Comparison of ENCODE assay signal across 8 cellular contexts in the genomic region with DNA sequence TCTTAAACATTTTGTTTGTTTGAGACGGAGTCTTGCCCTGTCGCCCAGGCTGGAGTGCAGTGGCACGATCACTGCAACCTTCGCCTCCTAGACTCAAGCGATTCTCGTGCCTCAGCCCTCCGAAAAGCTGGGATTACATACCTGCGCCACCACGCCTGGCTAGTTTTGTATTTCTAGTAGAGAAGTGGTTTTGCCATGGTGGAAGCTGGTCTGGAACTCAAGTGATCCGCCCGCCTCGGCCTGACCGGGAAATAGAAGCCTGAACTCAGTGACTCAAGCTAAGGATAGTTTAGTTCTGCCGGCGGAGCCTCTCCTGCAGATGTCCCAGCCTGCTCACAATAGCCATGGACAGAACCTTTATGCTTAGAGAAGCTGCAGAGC. TPM values are rescaled to one million over a fixed set of nuclear protein-coding genes. Genes with fewer than 3 reads are reported as not detected.
DNase-seq lines count a peak whose midpoint lies in the region; ATAC-seq and TF ChIP-seq lines count a peak whose summit lies in the region.

No MANE protein-coding gene starts in this region.

- H3K36me3 ChIP-seq in left ventricle myocardium inferior (peaks cover 25% of the 10 kb centered on the region), parathyroid adenoma (ENCODE audit: control insufficient read depth, insufficient read depth, low read length) (no peaks in the 10 kb centered on the region)

- DNase-seq in AG20443 (ENCODE audit: low spot score): peak; percentile 65
- DNase-seq in NCI-H82 (lab: John Stamatoyannopoulos, UW): peak; percentile 71
- peak; percentile 74 for DNase-seq in amniotic epithelial cell (ENCODE audit: low read depth)
- DNase-seq in left ventricle myocardium inferior: peak; percentile 30
- DNase-seq in NCI-H1930 (lab: John Stamatoyannopoulos, UW): no peak

- TF ChIP-seq CTCF in left ventricle myocardium inferior (IDR thresholded peaks at IDR 0.05; ENCODE audit: borderline replicate concordance) (no peak), parathyroid adenoma (IDR thresholded peaks at IDR 0.05) (no peak)

- intact Hi-C loops in left ventricle myocardium inferior (cut with micrococcal nuclease): no loop called here

- peak overlapping the region; percentile 25 for H3K9ac ChIP-seq in parathyroid adenoma

- no peaks in the 10 kb centered on the region for H3K27me3 ChIP-seq in left ventricle myocardium inferior (ENCODE audit: low read depth)
- H3K27me3 ChIP-seq in parathyroid adenoma (ENCODE audit: control insufficient read depth, insufficient read depth, low read length): no peaks in the 10 kb centered on the region

- H3K4me1 ChIP-seq in left ventricle myocardium inferior (peaks cover 44% of the 10 kb centered on the region), parathyroid adenoma (no peaks in the 10 kb centered on the region)

- H3K4me3 ChIP-seq in left ventricle myocardium inferior (peak overlapping the region; percentile 85), parathyroid adenoma (ENCODE audit: low read depth, low read length) (peak overlapping the region; percentile 80)

- no peaks in the 10 kb centered on the region for H3K9me3 ChIP-seq in left ventricle myocardium inferior (replicated peaks)
- H3K9me3 ChIP-seq in parathyroid adenoma (ENCODE audit: control insufficient read depth, low read length): no peaks in the 10 kb centered on the region

- H3K4me2 ChIP-seq in parathyroid adenoma (ENCODE audit: low read length): peak overlapping the region; percentile 68

- peak overlapping the region; percentile 100 for H2AFZ ChIP-seq in parathyroid adenoma

- H3K79me2 ChIP-seq in parathyroid adenoma: peaks cover 29% of the 10 kb centered on the region

- ATAC-seq in GM18505 (IDR thresholded peaks at IDR 0.05; ENCODE audit: unreplicated experiment) (peak; percentile 30), HG03025 (IDR thresholded peaks at IDR 0.05; ENCODE audit: low FRiP score, unreplicated experiment) (peak; percentile 33)

- H3K27ac ChIP-seq in left ventricle myocardium inferior (replicated peaks) (peak overlapping the region; percentile 92), parathyroid adenoma (peak overlapping the region; percentile 98)

- no peak for TF ChIP-seq POLR2A in GM18505 (IDR thresholded peaks at IDR 0.05; ENCODE audit: borderline replicate concordance, extremely low read depth, insufficient read depth, insufficient read length)

RNA-seq across cellular contexts. Expression of gene ZNF254, which starts 53.0 kb away (rescaled TPM):
- total RNA-seq in left ventricle myocardium inferior: 8.4 TPM

Comparison
In these comparisons a context has a peak if more than half of its experiments do, and no peak if none do; other contexts are left out.
1. DNase-seq: peak in AG20443 (single experiment), NCI-H82 (single experiment), amniotic epithelial cell (single experiment) and left ventricle myocardium inferior (single experiment); none in NCI-H1930 (0 of 2).